In the genomic region with DNA sequence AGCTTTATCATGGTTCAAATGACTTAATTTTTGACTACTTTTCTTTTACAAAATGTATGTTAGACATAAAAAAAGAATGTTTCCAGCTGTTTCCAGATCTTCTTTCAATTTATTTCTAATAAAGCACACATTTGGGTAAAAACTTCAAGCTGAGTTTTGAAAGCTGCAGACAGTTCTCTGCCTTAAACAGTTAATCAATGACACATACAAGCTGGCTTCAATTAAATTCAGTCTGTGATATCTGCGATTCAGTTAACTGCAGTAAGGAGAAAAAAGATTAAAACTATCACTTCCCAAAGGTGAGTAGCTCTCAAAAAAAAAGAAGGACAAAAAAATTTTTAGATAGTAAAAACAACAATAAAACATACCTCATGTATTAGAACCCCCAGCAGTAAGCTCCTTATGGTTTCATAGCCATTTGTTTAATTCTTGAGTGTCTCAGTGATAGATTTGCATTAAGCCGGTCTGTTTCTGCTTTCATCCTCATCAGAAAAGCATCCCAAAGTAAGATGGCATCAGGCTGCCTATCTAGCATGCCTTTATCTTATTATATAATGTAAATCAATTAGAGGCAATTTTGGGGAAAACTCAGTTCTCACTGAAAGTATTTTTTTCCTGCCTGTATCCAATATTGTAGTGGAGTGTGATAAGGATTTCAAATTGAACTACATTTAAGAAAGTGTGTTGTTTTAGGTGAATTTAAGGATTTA, we compare ENCODE assay signal across 18 cellular contexts.
DNase-seq lines count a peak whose midpoint lies in the region; ATAC-seq, FAIRE-seq and TF ChIP-seq lines count a peak whose summit lies in the region.
"Had no signal": no experiment of that assay in that cellular context is flagged by ENCODE, and none has a peak within 500 bp of the region (broad histone marks: within the 10 kb centered on the region; RNA-seq: fewer than 3 reads in every experiment).

No MANE protein-coding gene starts in this region.

- peak; percentile 12 for FAIRE-seq in GM18507 (lab: Jason Lieb, UNC)
- peak; percentile 72 for FAIRE-seq in islet of Langerhans (lab: Jason Lieb, UNC)
- FAIRE-seq: D721Med, K562 had no signal

- 28 to 66% (median 52%) methylated on average over 2 of the region's 2 CpGs for WGBS in stomach, 5 donors
- WGBS in transverse colon (ENCODE audit: low coverage in 1 of 2), 2 donors, result 30 to 76% methylated on average over 1 to 2 of the region's 2 CpGs

- intact Hi-C loops in stomach (cut with DNase I; ENCODE audit: low total_unique reads) (no loop called here), transverse colon (cut with DNase I; ENCODE audit: low total_unique reads) (no loop called here)

- DNase-seq in GM18507 (ENCODE audit: extremely low spot score, insufficient read length, low read depth) (no peak), SK-N-DZ (ENCODE audit: low spot score) (peak; percentile 54), stomach (no peak), SW 1271 (lab: John Stamatoyannopoulos, UW) (no peak), transverse colon (no peak)
- DNase-seq: BE2C; CD8-positive, alpha-beta memory T cell; DMS79; GOT3; NCI-H1436; NCI-H2029 treated with DMSO at 0.1 percent for 48 hours; NCI-H510A; Peyer's patch had no signal

- in situ Hi-C loops in transverse colon (cut with MboI; ENCODE audit: low pct_ligation_motif_present in 1 of 4, low pct_unique_long_range_greater_than_20kb in 1 of 4, low sequenced_read_pairs in 3 of 4), result no loop called here

- H3K4me3 ChIP-seq in stomach (no peak overlapping the region), transverse colon (no peak overlapping the region)
- H3K4me3 ChIP-seq: K562, Peyer's patch had no signal

- TF ChIP-seq POLR2A in stomach (IDR thresholded peaks at IDR 0.05) (no peak), transverse colon (IDR thresholded peaks at IDR 0.05) (no peak)

- no peak for TF ChIP-seq CTCF in stomach (IDR thresholded peaks at IDR 0.05)
- TF ChIP-seq CTCF in transverse colon (IDR thresholded peaks at IDR 0.05), result no peak

- no peak for ATAC-seq in GM21515 (IDR thresholded peaks at IDR 0.05; ENCODE audit: unreplicated experiment)
- ATAC-seq: K562, Right ventricle myocardium inferior had no signal

- H3K27me3 ChIP-seq in stomach (no peaks in the 10 kb centered on the region), transverse colon (no peaks in the 10 kb centered on the region)
- H3K27me3 ChIP-seq: BE2C, Peyer's patch had no signal

- TF ChIP-seq EP300 in stomach (IDR thresholded peaks at IDR 0.05) (no peak), transverse colon (IDR thresholded peaks at IDR 0.05; ENCODE audit: low read depth) (no peak)

- peak overlapping the region in 4 of 5 donors; percentile 31 to 79 (median 64) for H3K27ac ChIP-seq in stomach
- no peak overlapping the region for H3K27ac ChIP-seq in transverse colon
- H3K27ac ChIP-seq: Peyer's patch had no signal

- H3K36me3 ChIP-seq in stomach (no peaks in the 10 kb centered on the region), transverse colon (no peaks in the 10 kb centered on the region)
- H3K36me3 ChIP-seq: BE2C, Peyer's patch had no signal

- H3K9me3 ChIP-seq in stomach (no peaks in the 10 kb centered on the region), transverse colon (no peaks in the 10 kb centered on the region)
- H3K9me3 ChIP-seq: BE2C, Peyer's patch had no signal

- peaks cover 0 to 43% (median 21%) of the 10 kb centered on the region in 4 donors for H3K4me1 ChIP-seq in stomach
- peaks cover 0 to 4% (median 1%) of the 10 kb centered on the region in 4 donors for H3K4me1 ChIP-seq in transverse colon

Comparison
In these comparisons a context has a peak if more than half of its experiments do, and no peak if none do; other contexts are left out.
1. H3K27ac ChIP-seq: peak in stomach (4 of 5); none in transverse colon (0 of 4).